1 cellular context compared by ENCODE assay signal in the genomic region with DNA sequence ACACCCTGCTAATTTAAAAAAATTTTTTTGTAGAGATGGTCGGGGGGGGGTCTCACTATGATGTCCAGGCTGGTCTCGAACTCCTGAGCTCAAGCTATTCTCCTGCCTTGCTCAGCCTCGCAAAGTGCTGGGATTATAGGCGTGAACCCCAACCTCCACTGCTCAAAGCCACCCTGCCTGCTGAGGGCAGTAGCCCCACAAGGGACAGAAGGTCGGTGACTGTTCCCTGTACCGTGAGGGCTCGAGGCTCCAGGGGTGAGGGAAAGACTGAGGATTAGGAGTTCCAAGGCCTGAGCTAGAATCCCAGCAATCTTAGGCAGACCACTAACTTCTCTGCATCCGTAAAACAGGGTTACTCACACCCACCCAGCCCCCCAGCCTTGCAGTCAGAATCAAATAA.
TF ChIP-seq lines count a peak whose summit lies in the region.

No MANE protein-coding gene starts in this region.

TF ChIP-seq in GM23338, 12 proteins besides CTCF, POLR2A, EP300 and RAD21 (continued from another document):
- TF ChIP-seq, protein P1, sequence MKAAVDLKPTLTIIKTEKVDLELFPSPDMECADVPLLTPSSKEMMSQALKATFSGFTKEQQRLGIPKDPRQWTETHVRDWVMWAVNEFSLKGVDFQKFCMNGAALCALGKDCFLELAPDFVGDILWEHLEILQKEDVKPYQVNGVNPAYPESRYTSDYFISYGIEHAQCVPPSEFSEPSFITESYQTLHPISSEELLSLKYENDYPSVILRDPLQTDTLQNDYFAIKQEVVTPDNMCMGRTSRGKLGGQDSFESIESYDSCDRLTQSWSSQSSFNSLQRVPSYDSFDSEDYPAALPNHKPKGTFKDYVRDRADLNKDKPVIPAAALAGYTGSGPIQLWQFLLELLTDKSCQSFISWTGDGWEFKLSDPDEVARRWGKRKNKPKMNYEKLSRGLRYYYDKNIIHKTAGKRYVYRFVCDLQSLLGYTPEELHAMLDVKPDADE (IDR thresholded peaks at IDR 0.05), result no peak
- no peak for TF ChIP-seq ZNF331 (CRISPR knock-in tag; IDR thresholded peaks at IDR 0.05; ENCODE audit: low read depth)
- TF ChIP-seq, protein P2, sequence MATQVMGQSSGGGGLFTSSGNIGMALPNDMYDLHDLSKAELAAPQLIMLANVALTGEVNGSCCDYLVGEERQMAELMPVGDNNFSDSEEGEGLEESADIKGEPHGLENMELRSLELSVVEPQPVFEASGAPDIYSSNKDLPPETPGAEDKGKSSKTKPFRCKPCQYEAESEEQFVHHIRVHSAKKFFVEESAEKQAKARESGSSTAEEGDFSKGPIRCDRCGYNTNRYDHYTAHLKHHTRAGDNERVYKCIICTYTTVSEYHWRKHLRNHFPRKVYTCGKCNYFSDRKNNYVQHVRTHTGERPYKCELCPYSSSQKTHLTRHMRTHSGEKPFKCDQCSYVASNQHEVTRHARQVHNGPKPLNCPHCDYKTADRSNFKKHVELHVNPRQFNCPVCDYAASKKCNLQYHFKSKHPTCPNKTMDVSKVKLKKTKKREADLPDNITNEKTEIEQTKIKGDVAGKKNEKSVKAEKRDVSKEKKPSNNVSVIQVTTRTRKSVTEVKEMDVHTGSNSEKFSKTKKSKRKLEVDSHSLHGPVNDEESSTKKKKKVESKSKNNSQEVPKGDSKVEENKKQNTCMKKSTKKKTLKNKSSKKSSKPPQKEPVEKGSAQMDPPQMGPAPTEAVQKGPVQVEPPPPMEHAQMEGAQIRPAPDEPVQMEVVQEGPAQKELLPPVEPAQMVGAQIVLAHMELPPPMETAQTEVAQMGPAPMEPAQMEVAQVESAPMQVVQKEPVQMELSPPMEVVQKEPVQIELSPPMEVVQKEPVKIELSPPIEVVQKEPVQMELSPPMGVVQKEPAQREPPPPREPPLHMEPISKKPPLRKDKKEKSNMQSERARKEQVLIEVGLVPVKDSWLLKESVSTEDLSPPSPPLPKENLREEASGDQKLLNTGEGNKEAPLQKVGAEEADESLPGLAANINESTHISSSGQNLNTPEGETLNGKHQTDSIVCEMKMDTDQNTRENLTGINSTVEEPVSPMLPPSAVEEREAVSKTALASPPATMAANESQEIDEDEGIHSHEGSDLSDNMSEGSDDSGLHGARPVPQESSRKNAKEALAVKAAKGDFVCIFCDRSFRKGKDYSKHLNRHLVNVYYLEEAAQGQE (IDR thresholded peaks at IDR 0.05; ENCODE audit: unreplicated experiment), result no peak
- TF ChIP-seq NANOG (IDR thresholded peaks at IDR 0.05; ENCODE audit: borderline replicate concordance), result no peak
- no peak for TF ChIP-seq STAT1 (IDR thresholded peaks at IDR 0.05; ENCODE audit: unreplicated experiment)
- TF ChIP-seq JUNB (IDR thresholded peaks at IDR 0.05; ENCODE audit: unreplicated experiment), result no peak
- TF ChIP-seq EZH2phosphoT487 (IDR thresholded peaks at IDR 0.05; ENCODE audit: unreplicated experiment), result no peak
- no peak for TF ChIP-seq ZNF114 (CRISPR knock-in tag; IDR thresholded peaks at IDR 0.05)
- no peak for TF ChIP-seq EZH2 (IDR thresholded peaks at IDR 0.05; ENCODE audit: low read depth, unreplicated experiment)
TF ChIP-seq in GM23338: peak in this region for 0.
